In genomic region chr6:73451166-73452106, GRCh38 we compare ENCODE assay signal across 8 cellular contexts. TPM values are rescaled to one million over a fixed set of nuclear protein-coding genes. Genes with fewer than 3 reads are reported as not detected.
A peak's percentile ranks its signal among the peaks of the same experiment; 100 is the strongest.
DNase-seq lines count a peak whose midpoint lies in the region; ATAC-seq and TF ChIP-seq lines count a peak whose summit lies in the region.

No MANE protein-coding gene starts in this region.

- no peak for TF ChIP-seq POLR2A in prostate gland (IDR thresholded peaks at IDR 0.05)

- peak; percentile 23 to 65 (median 43) for DNase-seq in CD8-positive, alpha-beta memory T cell
- peak; percentile 58 for DNase-seq in HK-2 (ENCODE audit: unreplicated experiment)
- peak; percentile 40 for DNase-seq in SK-N-DZ (ENCODE audit: low spot score)
- DNase-seq in activated naive CD8-positive, alpha-beta T cell treated with anti-CD3 and anti-CD28 coated beads, Interleukin-2, amount 50 U/mL, for 16 hours (ENCODE audit: low read depth, low spot score) = peak; percentile 1
- peak; percentile 80 for DNase-seq in cardiac septum (ENCODE audit: low spot score)
- DNase-seq in prostate gland (ENCODE audit: low spot score) = peak; percentile 6
- DNase-seq in inferior parietal cortex (ENCODE audit: extremely low spot score) = no peak

- no peaks in the 10 kb centered on the region for H3K36me3 ChIP-seq in CD8-positive, alpha-beta memory T cell (ENCODE audit: insufficient read depth, low read length)
- no peaks in the 10 kb centered on the region for H3K36me3 ChIP-seq in prostate gland

- peak overlapping the region; percentile 94 to 100 (median 97) for H3K4me3 Mint-ChIP-seq in CD8-positive, alpha-beta memory T cell

- H3K27ac ChIP-seq in CD8-positive, alpha-beta memory T cell (ENCODE audit: low read depth, low read length) = peak overlapping the region; percentile 33
- H3K27ac ChIP-seq in prostate gland = peak overlapping the region; percentile 75 to 79

- peaks cover 21 to 44% (median 37%) of the 10 kb centered on the region in 3 donors for H3K4me1 Mint-ChIP-seq in CD8-positive, alpha-beta memory T cell

- no peaks in the 10 kb centered on the region for H3K9me3 ChIP-seq in CD8-positive, alpha-beta memory T cell (ENCODE audit: low read length)
- no peaks in the 10 kb centered on the region for H3K9me3 ChIP-seq in prostate gland

- peaks cover 0 to 2% of the 10 kb centered on the region in 2 donors for H3K27me3 Mint-ChIP-seq in CD8-positive, alpha-beta memory T cell

- intact Hi-C loops in cardiac septum (cut with DNase I) = no loop called here
- intact Hi-C loops in prostate gland (cut with DNase I) = no loop called here

- POLR2A ChIA-PET in CD8-positive, alpha-beta memory T cell (lab: Charles Lee) = interaction anchor here (0.5 to 3.4 kb wide), 8 partner anchors 10 to 202 kb away, joined by 3 to 66 read pairs (median 6); partner anchors contain the start of gene MTO1

- TF ChIP-seq CTCF in prostate gland (IDR thresholded peaks at IDR 0.05) = no peak

- H3K4me1 ChIP-seq in CD8-positive, alpha-beta memory T cell (ENCODE audit: insufficient read depth, low read length) = peaks cover 15% of the 10 kb centered on the region
- H3K4me1 ChIP-seq in prostate gland (replicated peaks) = no peaks in the 10 kb centered on the region

- no peaks in the 10 kb centered on the region for H3K27me3 ChIP-seq in CD8-positive, alpha-beta memory T cell (ENCODE audit: insufficient read depth, low read length, poor library complexity, severe bottlenecking)
- no peaks in the 10 kb centered on the region for H3K27me3 ChIP-seq in prostate gland (replicated peaks; ENCODE audit: insufficient read depth)

- H3K4me3 ChIP-seq in CD8-positive, alpha-beta memory T cell (ENCODE audit: low read length) = peak overlapping the region; percentile 78
- peak overlapping the region; percentile 56 to 59 for H3K4me3 ChIP-seq in prostate gland

- H3K36me3 Mint-ChIP-seq in CD8-positive, alpha-beta memory T cell = peaks cover 0 to 21% (median 3%) of the 10 kb centered on the region in 3 donors

- peak overlapping the region; percentile 84 to 99 (median 92) for H3K27ac Mint-ChIP-seq in CD8-positive, alpha-beta memory T cell

- H3K9me3 Mint-ChIP-seq in CD8-positive, alpha-beta memory T cell = no peaks in the 10 kb centered on the region

- CTCF ChIA-PET in CD8-positive, alpha-beta memory T cell (lab: Charles Lee) = interaction anchor here (0.7 to 3.6 kb wide), 6 partner anchors 10 to 90 kb away, joined by 3 to 34 read pairs (median 4); partner anchors contain the start of gene MTO1

- 2% methylated on average over 76 of the region's 80 CpGs for WGBS in prostate gland

- ATAC-seq in GM19452 (IDR thresholded peaks at IDR 0.05; ENCODE audit: unreplicated experiment) = peak; percentile 54

RNA-seq across cellular contexts. Expression of gene CGAS, which starts 0.7 kb away (rescaled TPM):
- 10 to 100 TPM; 48.3 to 49.3 TPM for total RNA-seq in CD8-positive, alpha-beta memory T cell
- polyA plus RNA-seq in CD8-positive, alpha-beta memory T cell = 13.2 TPM
- polyA plus RNA-seq in SK-N-DZ (2014; cell fraction: cytosol; rRNA removed) = not detected in 2 replicates
- polyA plus RNA-seq in SK-N-DZ (2014; cell fraction: nucleus; rRNA removed) = 0.12 TPM in 1 of 2 replicates, not detected in the other
- total RNA-seq in cardiac septum = 2.0 TPM
- total RNA-seq in prostate gland = 1 to 10 TPM; 3.1 to 3.4 TPM

RNA-seq across cellular contexts. Expression of gene MTO1, which starts 10.1 kb away (rescaled TPM):
- total RNA-seq in CD8-positive, alpha-beta memory T cell = 10 to 100 TPM; 44.2 to 48.1 TPM
- 34.4 TPM for polyA plus RNA-seq in CD8-positive, alpha-beta memory T cell
- 20.1 and 25.6 TPM in 2 replicates for polyA plus RNA-seq in SK-N-DZ (2014; cell fraction: cytosol; rRNA removed)
- 29.4 and 30.2 TPM in 2 replicates for polyA plus RNA-seq in SK-N-DZ (2014; cell fraction: nucleus; rRNA removed)
- total RNA-seq in cardiac septum = 20.7 TPM
- 10 to 100 TPM; 17.2 to 19.6 TPM for total RNA-seq in prostate gland

RNA-seq across cellular contexts. Expression of gene DDX43, which starts 56.8 kb away (rescaled TPM):
- total RNA-seq in CD8-positive, alpha-beta memory T cell = under 1 TPM; 0.71 to 0.98 TPM
- 1.6 TPM for polyA plus RNA-seq in CD8-positive, alpha-beta memory T cell
- polyA plus RNA-seq in SK-N-DZ (2014; cell fraction: cytosol; rRNA removed) = 0.14 TPM in 1 of 2 replicates, not detected in the other
- 0.05 TPM in 1 of 2 replicates, not detected in the other for polyA plus RNA-seq in SK-N-DZ (2014; cell fraction: nucleus; rRNA removed)
- total RNA-seq in cardiac septum (not detected), prostate gland (10 to 100 TPM in 1 of 2 donors, under 1 TPM in 1; 0.18 to 11.0 TPM)

Comparison
In these comparisons a context has a peak if more than half of its experiments do, and no peak if none do; other contexts are left out.
1. RNA of gene CGAS, which starts 0.7 kb away (total RNA-seq): 48.3 to 49.3 TPM in CD8-positive, alpha-beta memory T cell; 3.1 to 3.4 TPM in prostate gland and 2.0 TPM in cardiac septum (single experiment); every median in the first group is over 10 times any median in the second.